8 cellular contexts compared by ENCODE assay signal in genomic region chr2:181458881-181459280, GRCh38. TPM values are rescaled to one million over a fixed set of nuclear protein-coding genes. Genes with fewer than 3 reads are reported as not detected.
DNase-seq lines count a peak whose midpoint lies in the region; ATAC-seq and TF ChIP-seq lines count a peak whose summit lies in the region.

No MANE protein-coding gene starts in this region.

- H3K9me2 ChIP-seq in OCI-LY7 (ENCODE audit: insufficient read depth, low read length) = no peaks in the 10 kb centered on the region

- peak overlapping the region; percentile 91 for H3K4me3 ChIP-seq in OCI-LY7 (ENCODE audit: low read depth, low read length, poor library complexity, severe bottlenecking)

- peak overlapping the region; percentile 82 for H3K4me2 ChIP-seq in OCI-LY7 (ENCODE audit: low read length)

- CTCF ChIA-PET in OCI-LY7 (lab: Charles Lee; ENCODE audit: unreplicated experiment) = interaction anchor here (2.5 kb wide), 1 partner anchor 154 kb away, joined by 16 read pairs; no protein-coding TSS in a partner anchor

- TF ChIP-seq POLR2A in erythroblast (IDR thresholded peaks at IDR 0.05; ENCODE audit: low read length) = no peak

- BruUV-seq in OCI-LY7 (replicated peaks; lab: Mats Ljungman, UMichigan) = TSS peak; percentile 56

- ATAC-seq in stimulated activated effector memory CD8-positive, alpha-beta T cell treated with anti-CD3 and anti-CD28 coated beads, Interleukin-12 subunit alpha, Interleukin-12 subunit beta, amount 100 ng/mL, for 72 hours = no peak
- no peak for ATAC-seq in GM21367 (IDR thresholded peaks at IDR 0.05; ENCODE audit: unreplicated experiment)
- ATAC-seq in HG02938 (IDR thresholded peaks at IDR 0.05; ENCODE audit: unreplicated experiment) = no peak

- POLR2A ChIA-PET in OCI-LY7 (lab: Charles Lee) = interaction anchor here (0.6 to 9.1 kb wide), 6 partner anchors 16 to 478 kb away, joined by 3 to 198 read pairs (median 4); partner anchors contain the start of gene UBE2E3

- H4K20me1 ChIP-seq in OCI-LY7 (ENCODE audit: insufficient read depth, low read length) = peaks cover 14% of the 10 kb centered on the region; the same call in 1 of the 2 replicates

- TF ChIP-seq CTCF in OCI-LY7 (conservative IDR thresholded peaks at IDR 0.05; ENCODE audit: low read length) = no peak

- no peak overlapping the region for H2AFZ ChIP-seq in OCI-LY7 (ENCODE audit: low read length)

- H3K36me3 Mint-ChIP-seq in T-helper 2 cell treated with Interferon-gamma antibody and Interleukin-4, amounts not matched to agents 5 μg/mL and 100 μg/mL, for 36 hours (ENCODE audit: low read depth) = peaks cover 59% of the 10 kb centered on the region
- H3K36me3 Mint-ChIP-seq in stimulated activated effector memory CD8-positive, alpha-beta T cell treated with anti-CD3 and anti-CD28 coated beads, Interleukin-12 subunit alpha, Interleukin-12 subunit beta, amount 100 ng/mL, for 72 hours = peaks cover 71% of the 10 kb centered on the region

- no peaks in the 10 kb centered on the region for H3K9me3 ChIP-seq in OCI-LY7 (ENCODE audit: low read length)

- DNase-seq in T-helper 2 cell treated with Interferon-gamma antibody and Interleukin-4, amounts not matched to agents 5 μg/mL and 100 μg/mL, for 36 hours (ENCODE audit: low spot score) = no peak
- DNase-seq in T-helper 2 cell (no peak), OCI-LY7 (ENCODE audit: low spot score) (no peak), erythroblast (lab: John Stamatoyannopoulos, UW) (peak; percentile 53 to 56), cerebellar cortex (ENCODE audit: low spot score) (no peak)
- DNase-seq in stimulated activated effector memory CD8-positive, alpha-beta T cell treated with anti-CD3 and anti-CD28 coated beads, Interleukin-12 subunit alpha, Interleukin-12 subunit beta, amount 100 ng/mL, for 72 hours (ENCODE audit: low spot score in 2 of 2) = no peak

- peaks cover 55% of the 10 kb centered on the region for H3K4me1 Mint-ChIP-seq in T-helper 2 cell treated with Interferon-gamma antibody and Interleukin-4, amounts not matched to agents 5 μg/mL and 100 μg/mL, for 36 hours (ENCODE audit: low read depth)
- peaks cover 69% of the 10 kb centered on the region for H3K4me1 Mint-ChIP-seq in stimulated activated effector memory CD8-positive, alpha-beta T cell treated with anti-CD3 and anti-CD28 coated beads, Interleukin-12 subunit alpha, Interleukin-12 subunit beta, amount 100 ng/mL, for 72 hours

- peaks cover 54% of the 10 kb centered on the region; the same call in 1 of the 2 replicates for H3K79me2 ChIP-seq in OCI-LY7 (ENCODE audit: insufficient read depth, low read depth, low read length)

- peaks cover 44% of the 10 kb centered on the region for H3K4me1 ChIP-seq in OCI-LY7 (ENCODE audit: insufficient read depth, low read length, poor library complexity, severe bottlenecking)

- no peak overlapping the region for H3K27ac ChIP-seq in OCI-LY7 (ENCODE audit: low read depth, low read length, poor library complexity, severe bottlenecking)

- H3K27ac Mint-ChIP-seq in T-helper 2 cell treated with Interferon-gamma antibody and Interleukin-4, amounts not matched to agents 5 μg/mL and 100 μg/mL, for 36 hours = peak overlapping the region; percentile 93
- peak overlapping the region; percentile 95 for H3K27ac Mint-ChIP-seq in stimulated activated effector memory CD8-positive, alpha-beta T cell treated with anti-CD3 and anti-CD28 coated beads, Interleukin-12 subunit alpha, Interleukin-12 subunit beta, amount 100 ng/mL, for 72 hours

- intact Hi-C loops in OCI-LY7 (cut with micrococcal nuclease; ENCODE audit: unreplicated experiment) = loop anchor here (5.0 kb wide), 3 partner anchors 282 to 477 kb away; partner anchors contain the start of gene UBE2E3

- no peaks in the 10 kb centered on the region for H3K27me3 Mint-ChIP-seq in T-helper 2 cell treated with Interferon-gamma antibody and Interleukin-4, amounts not matched to agents 5 μg/mL and 100 μg/mL, for 36 hours (ENCODE audit: low read depth)

- peaks cover 9% of the 10 kb centered on the region for H3K36me3 ChIP-seq in OCI-LY7 (ENCODE audit: insufficient read depth, low read length)

- peak overlapping the region; percentile 92 for H3K4me3 Mint-ChIP-seq in T-helper 2 cell treated with Interferon-gamma antibody and Interleukin-4, amounts not matched to agents 5 μg/mL and 100 μg/mL, for 36 hours
- peak overlapping the region; percentile 87 for H3K4me3 Mint-ChIP-seq in stimulated activated effector memory CD8-positive, alpha-beta T cell treated with anti-CD3 and anti-CD28 coated beads, Interleukin-12 subunit alpha, Interleukin-12 subunit beta, amount 100 ng/mL, for 72 hours

- H3K9me3 Mint-ChIP-seq in T-helper 2 cell treated with Interferon-gamma antibody and Interleukin-4, amounts not matched to agents 5 μg/mL and 100 μg/mL, for 36 hours = no peaks in the 10 kb centered on the region
- no peaks in the 10 kb centered on the region for H3K9me3 Mint-ChIP-seq in stimulated activated effector memory CD8-positive, alpha-beta T cell treated with anti-CD3 and anti-CD28 coated beads, Interleukin-12 subunit alpha, Interleukin-12 subunit beta, amount 100 ng/mL, for 72 hours

RNA-seq across cellular contexts. Expression of gene ITGA4, which starts 1.7 kb away (rescaled TPM):
- total RNA-seq in OCI-LY7 (2014; rRNA removed; shearing (Covaris generic)) = 55.1 and 61.8 TPM in 2 replicates
- 53.5 and 61.7 TPM in 2 replicates for total RNA-seq in OCI-LY7 (2022)

Comparison
In these comparisons a context has a peak if more than half of its experiments do, and no peak if none do; other contexts are left out.
1. DNase-seq: peak in erythroblast (2 of 2); none in T-helper 2 cell treated with Interferon-gamma antibody and Interleukin-4, amounts not matched to agents 5 μg/mL and 100 μg/mL, for 36 hours (single experiment), T-helper 2 cell (0 of 5), OCI-LY7 (single experiment), stimulated activated effector memory CD8-positive, alpha-beta T cell treated with anti-CD3 and anti-CD28 coated beads, Interleukin-12 subunit alpha, Interleukin-12 subunit beta, amount 100 ng/mL, for 72 hours (0 of 2) and cerebellar cortex (single experiment).